In genomic region chr20:62067547-62068260, GRCh38 we compare ENCODE assay signal across 11 cellular contexts. TPM values are rescaled to one million over a fixed set of nuclear protein-coding genes. Genes with fewer than 3 reads are reported as not detected.
DNase-seq lines count a peak whose midpoint lies in the region; ATAC-seq and TF ChIP-seq lines count a peak whose summit lies in the region.
"Had no signal": no experiment of that assay in that cellular context is flagged by ENCODE, and none has a peak within 500 bp of the region (broad histone marks: within the 10 kb centered on the region; RNA-seq: fewer than 3 reads in every experiment).

No MANE protein-coding gene starts in this region.

- H3K27ac ChIP-seq in spleen = peak overlapping the region in 1 of 8 donors; percentile 91
- H3K27ac ChIP-seq: SJCRH30 had no signal

- peaks cover 29 to 40% (median 35%) of the 10 kb centered on the region in 6 donors for H3K4me1 ChIP-seq in spleen
- H3K4me1 ChIP-seq: SJCRH30 had no signal

- H3K9me3 ChIP-seq in spleen = peaks cover 0 to 5% (median 3%) of the 10 kb centered on the region in 8 donors
- H3K9me3 ChIP-seq: SJCRH30, suprapubic skin had no signal

- intact Hi-C loops in activated CD4-positive, alpha-beta T cell treated with anti-CD3 and anti-CD28 coated beads, Interleukin-2, amount 10 ng/mL, durations not matched to agents 24 days and 14 days (cut with micrococcal nuclease) = loop anchor here (2.0 kb wide), 1 partner anchor 75 kb away; the partner anchor contains the start of genes PSMA7 and SS18L1
- intact Hi-C loops in activated B cell treated with CpG ODN at 0.5 μM for 24 hours (cut with micrococcal nuclease) = loop anchor here (1.0 to 5.0 kb wide), 3 partner anchors 55 to 235 kb away; partner anchors contain the start of genes ADRM1 and OSBPL2
- intact Hi-C loops in spleen (cut with DNase I; ENCODE audit: low total_unique reads) = loop anchor here (5.0 kb wide), 1 partner anchor 55 kb away; the partner anchor contains the start of gene LSM14B

- H3K4me1 Mint-ChIP-seq in activated CD4-positive, alpha-beta T cell treated with anti-CD3 and anti-CD28 coated beads, Interleukin-2, amount 10 ng/mL, durations not matched to agents 24 days and 14 days = peaks cover 22% of the 10 kb centered on the region
- peaks cover 32% of the 10 kb centered on the region for H3K4me1 Mint-ChIP-seq in activated B cell treated with CpG ODN at 0.5 μM for 24 hours

- no peaks in the 10 kb centered on the region for H3K9me3 Mint-ChIP-seq in activated CD4-positive, alpha-beta T cell treated with anti-CD3 and anti-CD28 coated beads, Interleukin-2, amount 10 ng/mL, durations not matched to agents 24 days and 14 days
- H3K9me3 Mint-ChIP-seq in activated B cell treated with CpG ODN at 0.5 μM for 24 hours = peaks cover 1% of the 10 kb centered on the region

- H3K4me3 Mint-ChIP-seq in activated CD4-positive, alpha-beta T cell treated with anti-CD3 and anti-CD28 coated beads, Interleukin-2, amount 10 ng/mL, durations not matched to agents 24 days and 14 days = peak overlapping the region; percentile 88
- H3K4me3 Mint-ChIP-seq in activated B cell treated with CpG ODN at 0.5 μM for 24 hours = peak overlapping the region; percentile 88

- no peaks in the 10 kb centered on the region for H3K27me3 ChIP-seq in spleen (replicated peaks in 1 of 7)
- H3K27me3 ChIP-seq: SJCRH30, suprapubic skin had no signal

- TF ChIP-seq CTCF in activated B cell treated with CpG ODN at 0.5 μM for 24 hours (IDR thresholded peaks at IDR 0.05) = no peak
- no peak for TF ChIP-seq CTCF in spleen (IDR thresholded peaks at IDR 0.05 in 8 of 11, conservative IDR thresholded peaks at IDR 0.05 in 3 of 11)

- H3K27me3 Mint-ChIP-seq in activated CD4-positive, alpha-beta T cell treated with anti-CD3 and anti-CD28 coated beads, Interleukin-2, amount 10 ng/mL, durations not matched to agents 24 days and 14 days = peaks cover 3% of the 10 kb centered on the region
- H3K27me3 Mint-ChIP-seq in activated B cell treated with CpG ODN at 0.5 μM for 24 hours = peaks cover 3% of the 10 kb centered on the region

- peaks cover 4% of the 10 kb centered on the region for H3K36me3 Mint-ChIP-seq in activated CD4-positive, alpha-beta T cell treated with anti-CD3 and anti-CD28 coated beads, Interleukin-2, amount 10 ng/mL, durations not matched to agents 24 days and 14 days (ENCODE audit: low read depth)
- H3K36me3 Mint-ChIP-seq in activated B cell treated with CpG ODN at 0.5 μM for 24 hours (ENCODE audit: low read depth) = peaks cover 3% of the 10 kb centered on the region

- WGBS in spleen, 5 donors = 59 to 69% (median 60%) methylated on average over 18 of the region's 18 CpGs

- H3K27ac Mint-ChIP-seq in activated CD4-positive, alpha-beta T cell treated with anti-CD3 and anti-CD28 coated beads, Interleukin-2, amount 10 ng/mL, durations not matched to agents 24 days and 14 days = peak overlapping the region; percentile 29
- peak overlapping the region; percentile 89 for H3K27ac Mint-ChIP-seq in activated B cell treated with CpG ODN at 0.5 μM for 24 hours

- POLR2A ChIA-PET in activated B cell treated with CpG ODN at 0.5 μM for 24 hours (lab: Charles Lee) = interaction anchor here (1.6 to 2.3 kb wide), 2 partner anchors 53 to 116 kb away, joined by 4 to 40 read pairs; partner anchors contain the start of gene LSM14B

- H3K36me3 ChIP-seq in spleen = no peaks in the 10 kb centered on the region
- H3K36me3 ChIP-seq: SJCRH30, suprapubic skin had no signal

- DNase-seq in activated CD4-positive, alpha-beta T cell treated with anti-CD3 and anti-CD28 coated beads, Interleukin-2, amount 10 ng/mL, durations not matched to agents 24 days and 14 days = no peak
- no peak for DNase-seq in activated CD4-positive, alpha-beta T cell treated with anti-CD3 and anti-CD28 coated beads, Interleukin-2, amount 50 U/mL, for 1 hour
- DNase-seq in activated B cell treated with CpG ODN at 0.5 μM for 24 hours = no peak
- DNase-seq in epidermal melanocyte (ENCODE audit: insufficient read length, low spot score) = peak; percentile 60
- peak; percentile 75 for DNase-seq in spleen
- no peak for DNase-seq in DMS153 (lab: John Stamatoyannopoulos, UW)
- no peak for DNase-seq in NCI-H526 treated with DMSO at 0.1 percent for 48 hours (lab: John Stamatoyannopoulos, UW)
- no peak for DNase-seq in left lobe of liver (ENCODE audit: low spot score)
- DNase-seq: NCI-H2081 treated with DMSO at 0.1 percent for 48 hours had no signal

- TF ChIP-seq POLR2A in spleen (IDR thresholded peaks at IDR 0.05) = no peak

- CTCF ChIA-PET in activated B cell treated with CpG ODN at 0.5 μM for 24 hours (lab: Charles Lee) = interaction anchor here (1.0 kb wide), 1 partner anchor 74 kb away, joined by 3 read pairs; no protein-coding TSS in a partner anchor

- ATAC-seq in activated B cell treated with CpG ODN at 0.5 μM for 24 hours (ENCODE audit: low read depth) (no peak), left lobe of liver (no peak)

- H3K4me3 ChIP-seq in spleen = peak overlapping the region in 2 of 8 donors; percentile 64 to 90

RNA-seq across cellular contexts. Expression of gene TAF4, which starts 2.0 kb away (rescaled TPM):
- total RNA-seq in activated CD4-positive, alpha-beta T cell treated with anti-CD3 and anti-CD28 coated beads, Interleukin-2, amount 10 ng/mL, durations not matched to agents 24 days and 14 days = 25.6 and 26.6 TPM in 2 replicates
- total RNA-seq in activated B cell treated with CpG ODN at 0.5 μM for 24 hours = 24.9 and 26.9 TPM in 2 replicates
- 10 to 100 TPM; 15.5 to 28.3 (median 18.6) TPM for total RNA-seq in spleen
- polyA plus RNA-seq in spleen = 1 to 10 TPM; 4.3 to 7.2 (median 4.4) TPM
- total RNA-seq in left lobe of liver = 11.3 TPM

RNA-seq across cellular contexts. Expression of gene LSM14B, which starts 54.6 kb away (rescaled TPM):
- 44.0 and 45.3 TPM in 2 replicates for total RNA-seq in activated CD4-positive, alpha-beta T cell treated with anti-CD3 and anti-CD28 coated beads, Interleukin-2, amount 10 ng/mL, durations not matched to agents 24 days and 14 days
- total RNA-seq in activated B cell treated with CpG ODN at 0.5 μM for 24 hours (35.4 and 36.4 TPM in 2 replicates), spleen (10 to 100 TPM; 17.6 to 37.6 (median 31.9) TPM), left lobe of liver (19.6 TPM)
- polyA plus RNA-seq in spleen = 10 to 100 TPM; 14.0 to 20.1 (median 15.0) TPM

Comparison
In these comparisons a context has a peak if more than half of its experiments do, and no peak if none do; other contexts are left out.
1. DNase-seq: peak in epidermal melanocyte (single experiment) and spleen (single experiment); none in activated CD4-positive, alpha-beta T cell treated with anti-CD3 and anti-CD28 coated beads, Interleukin-2, amount 10 ng/mL, durations not matched to agents 24 days and 14 days (single experiment), activated CD4-positive, alpha-beta T cell treated with anti-CD3 and anti-CD28 coated beads, Interleukin-2, amount 50 U/mL, for 1 hour (single experiment), activated B cell treated with CpG ODN at 0.5 μM for 24 hours (single experiment), DMS153 (single experiment), NCI-H526 treated with DMSO at 0.1 percent for 48 hours (single experiment) and left lobe of liver (single experiment).